Comparison of ENCODE assay signal across 22 cellular contexts in genomic region chr6:105814745-105815536, GRCh38.
DNase-seq lines count a peak whose midpoint lies in the region; ATAC-seq lines count a peak whose summit lies in the region.
"Had no signal": no experiment of that assay in that cellular context is flagged by ENCODE, and none has a peak within 500 bp of the region (broad histone marks: within the 10 kb centered on the region; RNA-seq: fewer than 3 reads in every experiment).

No MANE protein-coding gene starts in this region.

- no peak overlapping the region for H3K9ac ChIP-seq in mesendoderm (ENCODE audit: low read length)
- H3K9ac ChIP-seq: KMS-11 had no signal

- H3K9me3 Mint-ChIP-seq in activated CD4-positive, alpha-beta T cell treated with anti-CD3 and anti-CD28 coated beads, Interleukin-2, amount 10 ng/mL, durations not matched to agents 7 days and 5 days, result peaks cover 10% of the 10 kb centered on the region
- no peaks in the 10 kb centered on the region for H3K9me3 Mint-ChIP-seq in activated CD4-positive, alpha-beta T cell treated with anti-CD3 and anti-CD28 coated beads for 36 hours (ENCODE audit: low read depth)
- peaks cover 14% of the 10 kb centered on the region for H3K9me3 Mint-ChIP-seq in T-helper 1 cell treated with Interleukin-12 subunit alpha and Interleukin-12 subunit beta and Interleukin-4 antibody, amounts not matched to agents 30 μg/mL and 1 μg/mL, for 36 hours

- peak overlapping the region; percentile 12 for H3K4me3 Mint-ChIP-seq in activated CD4-positive, alpha-beta T cell treated with anti-CD3 and anti-CD28 coated beads, Interleukin-2, amount 10 ng/mL, durations not matched to agents 7 days and 5 days
- H3K4me3 Mint-ChIP-seq in activated CD4-positive, alpha-beta T cell treated with anti-CD3 and anti-CD28 coated beads for 36 hours, result no peak overlapping the region
- H3K4me3 Mint-ChIP-seq in T-helper 1 cell treated with Interleukin-12 subunit alpha and Interleukin-12 subunit beta and Interleukin-4 antibody, amounts not matched to agents 30 μg/mL and 1 μg/mL, for 36 hours, result peak overlapping the region; percentile 18

- H3K27ac Mint-ChIP-seq in activated CD4-positive, alpha-beta T cell treated with anti-CD3 and anti-CD28 coated beads, Interleukin-2, amount 10 ng/mL, durations not matched to agents 7 days and 5 days, result peak overlapping the region; percentile 67
- no peak overlapping the region for H3K27ac Mint-ChIP-seq in activated CD4-positive, alpha-beta T cell treated with anti-CD3 and anti-CD28 coated beads for 36 hours
- peak overlapping the region; percentile 73 for H3K27ac Mint-ChIP-seq in T-helper 1 cell treated with Interleukin-12 subunit alpha and Interleukin-12 subunit beta and Interleukin-4 antibody, amounts not matched to agents 30 μg/mL and 1 μg/mL, for 36 hours

- no peak overlapping the region for H4K8ac ChIP-seq in mesendoderm (ENCODE audit: low read depth, low read length)

- H3K36me3 Mint-ChIP-seq in activated CD4-positive, alpha-beta T cell treated with anti-CD3 and anti-CD28 coated beads, Interleukin-2, amount 10 ng/mL, durations not matched to agents 7 days and 5 days (ENCODE audit: low read depth), result peaks cover 20% of the 10 kb centered on the region
- no peaks in the 10 kb centered on the region for H3K36me3 Mint-ChIP-seq in activated CD4-positive, alpha-beta T cell treated with anti-CD3 and anti-CD28 coated beads for 36 hours (ENCODE audit: low read depth)
- peaks cover 27% of the 10 kb centered on the region for H3K36me3 Mint-ChIP-seq in T-helper 1 cell treated with Interleukin-12 subunit alpha and Interleukin-12 subunit beta and Interleukin-4 antibody, amounts not matched to agents 30 μg/mL and 1 μg/mL, for 36 hours (ENCODE audit: low read depth)

- no peak overlapping the region for H3K4ac ChIP-seq in mesendoderm (ENCODE audit: low read depth, low read length)

- intact Hi-C loops in activated CD4-positive, alpha-beta T cell treated with anti-CD3 and anti-CD28 coated beads for 36 hours (cut with DNase I, micrococcal nuclease), result loop anchor here in 1 of 2 experiments (5.0 kb wide), 2 partner anchors 177 to 282 kb away; no protein-coding TSS in a partner anchor

- H2BK15ac ChIP-seq in mesendoderm (replicated peaks; ENCODE audit: low read depth), result no peak overlapping the region

- no peak overlapping the region for H3K4me2 ChIP-seq in mesendoderm (ENCODE audit: low read length)

- no peak overlapping the region for H2BK5ac ChIP-seq in mesendoderm (ENCODE audit: low read length)

- H3K4me1 Mint-ChIP-seq in activated CD4-positive, alpha-beta T cell treated with anti-CD3 and anti-CD28 coated beads, Interleukin-2, amount 10 ng/mL, durations not matched to agents 7 days and 5 days, result peaks cover 66% of the 10 kb centered on the region
- H3K4me1 Mint-ChIP-seq in activated CD4-positive, alpha-beta T cell treated with anti-CD3 and anti-CD28 coated beads for 36 hours, result peaks cover 22% of the 10 kb centered on the region
- H3K4me1 Mint-ChIP-seq in T-helper 1 cell treated with Interleukin-12 subunit alpha and Interleukin-12 subunit beta and Interleukin-4 antibody, amounts not matched to agents 30 μg/mL and 1 μg/mL, for 36 hours (ENCODE audit: low read depth), result peaks cover 69% of the 10 kb centered on the region

- no CpG with 5 or more reads among the region's 3 CpGs for WGBS in mesendoderm (ENCODE audit: extremely low coverage, insufficient coverage, low lambda C conversion rate)

- no peak overlapping the region for H3K56ac ChIP-seq in mesendoderm (ENCODE audit: low read length)

- H3K79me1 ChIP-seq in mesendoderm (ENCODE audit: low read length), result no peaks in the 10 kb centered on the region

- H3K23ac ChIP-seq in mesendoderm (ENCODE audit: low read length), result no peak overlapping the region

- no peak overlapping the region for H4K5ac ChIP-seq in mesendoderm (ENCODE audit: low read length)

- no peaks in the 10 kb centered on the region for H3K27me3 Mint-ChIP-seq in activated CD4-positive, alpha-beta T cell treated with anti-CD3 and anti-CD28 coated beads, Interleukin-2, amount 10 ng/mL, durations not matched to agents 7 days and 5 days
- peaks cover 9% of the 10 kb centered on the region for H3K27me3 Mint-ChIP-seq in activated CD4-positive, alpha-beta T cell treated with anti-CD3 and anti-CD28 coated beads for 36 hours
- no peaks in the 10 kb centered on the region for H3K27me3 Mint-ChIP-seq in T-helper 1 cell treated with Interleukin-12 subunit alpha and Interleukin-12 subunit beta and Interleukin-4 antibody, amounts not matched to agents 30 μg/mL and 1 μg/mL, for 36 hours (ENCODE audit: low read depth)

- H3K27ac ChIP-seq in KOPT-K1 (ENCODE audit: low read depth, low read length, poor library complexity, severe bottlenecking) (peak overlapping the region; percentile 43), mesendoderm (ENCODE audit: low read depth, low read length) (no peak overlapping the region)
- H3K27ac ChIP-seq: C4-2B, cardiac muscle cell, heart left ventricle, KMS-11, left ventricle myocardium inferior, WERI-Rb-1 had no signal

- H3K18ac ChIP-seq in mesendoderm (ENCODE audit: low read length), result no peak overlapping the region

- CTCF ChIA-PET in activated CD4-positive, alpha-beta T cell treated with anti-CD3 and anti-CD28 coated beads, Interleukin-2, amount 10 ng/mL, durations not matched to agents 7 days and 5 days (lab: Charles Lee), result interaction anchor here (0.7 to 1.8 kb wide), 3 partner anchors 13 to 33 kb away, joined by 3 to 4 read pairs (median 3); no protein-coding TSS in a partner anchor
- CTCF ChIA-PET in activated CD4-positive, alpha-beta T cell treated with anti-CD3 and anti-CD28 coated beads for 36 hours (lab: Charles Lee), result interaction anchor here (1.2 kb wide), 1 partner anchor 408 kb away, joined by 4 read pairs; no protein-coding TSS in a partner anchor

- H3K36me3 ChIP-seq in KOPT-K1 (ENCODE audit: insufficient read depth, low read length) (no peaks in the 10 kb centered on the region), mesendoderm (ENCODE audit: control insufficient read depth, insufficient read depth, low read length) (no peaks in the 10 kb centered on the region)
- H3K36me3 ChIP-seq: cardiac muscle cell, heart left ventricle, left ventricle myocardium inferior, WERI-Rb-1 had no signal

- H3K79me2 ChIP-seq in mesendoderm (ENCODE audit: control insufficient read depth, insufficient read depth, low read length), result no peaks in the 10 kb centered on the region

- H3K4me3 ChIP-seq in mesendoderm (ENCODE audit: low read length), result no peak overlapping the region
- H3K4me3 ChIP-seq: cardiac muscle cell, GM12878, heart left ventricle, left ventricle myocardium inferior had no signal

- no peak overlapping the region for H2BK120ac ChIP-seq in mesendoderm (ENCODE audit: low read depth, low read length)

- POLR2A ChIA-PET in activated CD4-positive, alpha-beta T cell treated with anti-CD3 and anti-CD28 coated beads, Interleukin-2, amount 10 ng/mL, durations not matched to agents 7 days and 5 days (lab: Charles Lee), result no interaction called here
- POLR2A ChIA-PET in activated CD4-positive, alpha-beta T cell treated with anti-CD3 and anti-CD28 coated beads for 36 hours (lab: Charles Lee), result no interaction called here

- H3K4me1 ChIP-seq in mesendoderm (ENCODE audit: control insufficient read depth, low read depth, low read length), result peaks cover 9% of the 10 kb centered on the region

- no peaks in the 10 kb centered on the region for H3K9me3 ChIP-seq in KOPT-K1 (ENCODE audit: insufficient read depth, low read length, poor library complexity, severe bottlenecking)
- H3K9me3 ChIP-seq: heart left ventricle, left ventricle myocardium inferior had no signal

- H2AK5ac ChIP-seq in mesendoderm (ENCODE audit: low read length), result no peak overlapping the region

- H3K27me3 ChIP-seq in mesendoderm (ENCODE audit: insufficient read depth, low read length, poor library complexity), result no peaks in the 10 kb centered on the region
- H3K27me3 ChIP-seq: cardiac muscle cell had no signal

- DNase-seq in activated CD4-positive, alpha-beta T cell treated with anti-CD3 and anti-CD28 coated beads, Interleukin-2, amount 10 ng/mL, durations not matched to agents 7 days and 5 days, result peak; percentile 27
- DNase-seq in activated CD4-positive, alpha-beta T cell treated with anti-CD3 and anti-CD28 coated beads for 36 hours, result no peak
- DNase-seq in mesendoderm (peak; percentile 31), AML-193 (lab: John Stamatoyannopoulos, UW) (no peak), iPS-NIHi7 (ENCODE audit: extremely low spot score) (no peak), GM19238 (ENCODE audit: insufficient read length, low spot score) (no peak)
- DNase-seq: GOT3; heart left ventricle; left ventricle myocardium inferior; MV-4-11; NCI-H2081; posterior cingulate gyrus; Right ventricle myocardium superior; stimulated activated CD4-positive, alpha-beta T cell treated with anti-CD3 and anti-CD28 coated beads, Interleukin-15, amount 100 ng/mL, for 24 hours; WERI-Rb-1 had no signal

- ATAC-seq in activated CD4-positive, alpha-beta T cell treated with anti-CD3 and anti-CD28 coated beads for 36 hours, result no peak
- ATAC-seq: GM12878, heart left ventricle, sciatic nerve had no signal

Comparison
In these comparisons a context has a peak if more than half of its experiments do, and no peak if none do; other contexts are left out.
1. DNase-seq: peak in activated CD4-positive, alpha-beta T cell treated with anti-CD3 and anti-CD28 coated beads, Interleukin-2, amount 10 ng/mL, durations not matched to agents 7 days and 5 days (single experiment) and mesendoderm (single experiment); none in activated CD4-positive, alpha-beta T cell treated with anti-CD3 and anti-CD28 coated beads for 36 hours (single experiment), AML-193 (0 of 2), iPS-NIHi7 (single experiment) and GM19238 (single experiment).